In genomic region chr10:111281516-111281915, GRCh38 we compare ENCODE assay signal across 12 cellular contexts.
DNase-seq lines count a peak whose midpoint lies in the region; ATAC-seq and TF ChIP-seq lines count a peak whose summit lies in the region.
"Had no signal": no experiment of that assay in that cellular context is flagged by ENCODE, and none has a peak within 500 bp of the region (broad histone marks: within the 10 kb centered on the region; RNA-seq: fewer than 3 reads in every experiment).

No MANE protein-coding gene starts in this region.

- peak; percentile 66 for DNase-seq in AG20443 (ENCODE audit: low spot score)
- DNase-seq in Jurkat, Clone E6-1 (ENCODE audit: low read depth, low spot score) = peak; percentile 14
- DNase-seq in chondrocyte (ENCODE audit: low spot score) = no peak
- DNase-seq in myocyte (ENCODE audit: low read depth) = peak; percentile 48
- no peak for DNase-seq in ascending aorta (ENCODE audit: low spot score in 2 of 2)
- no peak for DNase-seq in dedifferentiated amniotic fluid mesenchymal stem cell (ENCODE audit: extremely low spot score)
- no peak for DNase-seq in cerebellar nuclear complex (lab: John Stamatoyannopoulos, UW)
- DNase-seq: activated CD8-positive, alpha-beta memory T cell treated with anti-CD3 and anti-CD28 coated beads, Interleukin-2, amount 50 U/mL, for 48 hours; GF-D8; NCI-H146 had no signal

- H3K27ac Mint-ChIP-seq in chondrocyte (ENCODE audit: unreplicated experiment) = no peak overlapping the region

- H3K27me3 ChIP-seq in ascending aorta = no peaks in the 10 kb centered on the region

- H3K4me1 ChIP-seq in ascending aorta = no peaks in the 10 kb centered on the region

- H3K27me3 Mint-ChIP-seq in chondrocyte (ENCODE audit: low read depth) = peaks cover 7% of the 10 kb centered on the region

- peaks cover 3% of the 10 kb centered on the region for H3K9me3 Mint-ChIP-seq in chondrocyte (ENCODE audit: low read depth)

- no peak for ATAC-seq in GM18511 (IDR thresholded peaks at IDR 0.05; ENCODE audit: unreplicated experiment)

- intact Hi-C loops in ascending aorta (cut with DNase I) = no loop called here

- no peak overlapping the region for H3K4me3 ChIP-seq in Jurkat, Clone E6-1 (ENCODE audit: low read length)
- H3K4me3 ChIP-seq in ascending aorta = no peak overlapping the region
- H3K4me3 ChIP-seq: SK-N-MC had no signal

- H3K9me3 ChIP-seq in ascending aorta = no peaks in the 10 kb centered on the region

- H3K27ac ChIP-seq in ascending aorta = no peak overlapping the region
- H3K27ac ChIP-seq: SK-N-MC had no signal

- no peak overlapping the region for H3K4me3 Mint-ChIP-seq in chondrocyte (ENCODE audit: unreplicated experiment)

- no peaks in the 10 kb centered on the region for H3K36me3 Mint-ChIP-seq in chondrocyte (ENCODE audit: low read depth)

- peak; percentile 68 for TF ChIP-seq CTCF in chondrocyte (IDR thresholded peaks at IDR 0.05)
- no peak for TF ChIP-seq CTCF in ascending aorta (IDR thresholded peaks at IDR 0.05)

- no peaks in the 10 kb centered on the region for H3K4me1 Mint-ChIP-seq in chondrocyte (ENCODE audit: low read depth)

- H3K36me3 ChIP-seq in ascending aorta = no peaks in the 10 kb centered on the region

Comparison
In these comparisons a context has a peak if more than half of its experiments do, and no peak if none do; other contexts are left out.
1. DNase-seq: peak in AG20443 (single experiment), Jurkat, Clone E6-1 (single experiment) and myocyte (single experiment); none in chondrocyte (single experiment), ascending aorta (0 of 2), dedifferentiated amniotic fluid mesenchymal stem cell (single experiment) and cerebellar nuclear complex (0 of 2).